Comparison of ENCODE assay signal across 25 cellular contexts in the genomic region with DNA sequence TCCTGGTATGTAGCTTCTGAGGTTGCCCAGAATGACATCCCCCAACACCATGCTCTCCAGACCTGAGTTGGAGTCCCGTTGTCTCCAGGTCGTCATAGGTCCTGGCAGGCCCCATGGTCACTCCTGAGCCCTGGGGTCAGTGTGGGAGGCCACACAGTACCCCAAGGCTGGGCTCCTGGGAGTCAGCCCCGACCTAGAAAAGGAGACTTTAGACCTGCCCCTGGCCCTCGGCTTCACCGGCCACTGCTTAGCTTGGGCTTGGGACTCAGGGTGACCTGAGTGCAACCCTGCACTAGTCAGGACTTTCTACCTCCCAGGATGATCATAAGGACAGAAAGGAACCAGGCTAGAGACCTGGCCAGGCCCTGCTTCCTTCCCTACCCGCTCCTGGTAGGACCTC.
DNase-seq lines count a peak whose midpoint lies in the region; ATAC-seq, FAIRE-seq and TF ChIP-seq lines count a peak whose summit lies in the region.
"Had no signal": no experiment of that assay in that cellular context is flagged by ENCODE, and none has a peak within 500 bp of the region (broad histone marks: within the 10 kb centered on the region; RNA-seq: fewer than 3 reads in every experiment).

No MANE protein-coding gene starts in this region.

- peaks cover 4% of the 10 kb centered on the region; the same call in 1 of the 2 replicates for H3K4me1 ChIP-seq in HepG2 (ENCODE audit: insufficient read depth, low read length)
- no peaks in the 10 kb centered on the region for H3K4me1 ChIP-seq in right lobe of liver
- H3K4me1 ChIP-seq in neuronal stem cell (ENCODE audit: control insufficient read depth in 2 of 2, insufficient read depth in 1 of 2, low read depth in 1 of 2, low read length in 2 of 2) = peaks cover 7 to 16% of the 10 kb centered on the region in 2 donors
- H3K4me1 ChIP-seq: A549 had no signal

- H3K4me2 ChIP-seq in HepG2 (ENCODE audit: low read depth, low read length) (no peak overlapping the region), neuronal stem cell (ENCODE audit: insufficient read depth, low read length, poor library complexity, severe bottlenecking) (no peak overlapping the region)
- H3K4me2 ChIP-seq: A549; BLaER1 treated with 17β-estradiol and CSF1 and Interleukin-3, amounts not matched to agents 10 nM and 100 nM had no signal

- H3K9ac ChIP-seq in HepG2 (ENCODE audit: insufficient read depth, low read depth, low read length) (no peak overlapping the region), neuronal stem cell (ENCODE audit: low read depth, low read length, poor library complexity) (no peak overlapping the region)
- H3K9ac ChIP-seq: BLaER1 treated with 17β-estradiol and CSF1 and Interleukin-3, amounts not matched to agents 10 nM and 100 nM; GM23248 had no signal

- WGBS in HepG2 (ENCODE audit: low lambda C conversion rate) = 0% methylated on average over 1 of the region's 6 CpGs
- 95% methylated on average over 3 of the region's 6 CpGs for WGBS in right lobe of liver (ENCODE audit: insufficient coverage, low coverage, low lambda C conversion rate, missing lambda C conversion rate)
- WGBS in neuronal stem cell (ENCODE audit: extremely low coverage in 2 of 2, insufficient read length in 2 of 2, insufficient replicate concordance in 1 of 2), 2 donors = no CpG with 5 or more reads among the region's 6 CpGs

- H2AK5ac ChIP-seq in neuronal stem cell (ENCODE audit: low read depth, low read length) = peak overlapping the region; percentile 8

- H2BK15ac ChIP-seq in neuronal stem cell (ENCODE audit: low read length) = peak overlapping the region; percentile 65

- H3K4ac ChIP-seq in neuronal stem cell (ENCODE audit: low read length) = no peak overlapping the region

- H3K4me3 Mint-ChIP-seq in chondrocyte (ENCODE audit: unreplicated experiment) = no peak overlapping the region
- H3K4me3 Mint-ChIP-seq in type B pancreatic cell = no peak overlapping the region
- H3K4me3 Mint-ChIP-seq in activated naive CD8-positive, alpha-beta T cell treated with anti-CD3 and anti-CD28 coated beads for 36 hours = no peak overlapping the region
- H3K4me3 Mint-ChIP-seq: CD14-positive monocyte; CD4-positive, alpha-beta T cell; CD8-positive, alpha-beta memory T cell had no signal

- H3K27me3 ChIP-seq in HepG2 (ENCODE audit: control insufficient read depth in 1 of 2, insufficient read depth in 2 of 2, low read length in 2 of 2) (peaks cover 8 to 69% of the 10 kb centered on the region in 2 experiments; a peak in 4 of 5 replicates), right lobe of liver (no peaks in the 10 kb centered on the region), neuronal stem cell (ENCODE audit: control insufficient read depth in 3 of 3, insufficient read depth in 3 of 3, low read depth in 1 of 3, low read length in 3 of 3) (peaks cover 0 to 60% (median 0%) of the 10 kb centered on the region in 3 experiments)
- H3K27me3 ChIP-seq: BE2C had no signal

- H4K91ac ChIP-seq in neuronal stem cell (ENCODE audit: low read depth, low read length, poor library complexity) = no peak overlapping the region

- CTCF ChIA-PET in HepG2 (lab: Yijun Ruan, JAX; ENCODE audit: low intra/inter-chr PET ratio, low total read pairs) = no interaction called here

- in situ Hi-C loops in HepG2 (cut with HindIII; ENCODE audit: extremely low pct_ligation_motif_present, low pct_unique_long_range_greater_than_20kb) = no loop called here

- H3K9me3 ChIP-seq in HepG2 (ENCODE audit: low read length) = no peaks in the 10 kb centered on the region
- H3K9me3 ChIP-seq in right lobe of liver = no peaks in the 10 kb centered on the region
- H3K9me3 ChIP-seq in neuronal stem cell (replicated peaks in 1 of 2; ENCODE audit: control insufficient read depth in 2 of 2, insufficient read depth in 1 of 2, low read depth in 1 of 2, low read length in 2 of 2) = no peaks in the 10 kb centered on the region
- H3K9me3 ChIP-seq: A549; BE2C; BLaER1 treated with 17β-estradiol and CSF1 and Interleukin-3, amounts not matched to agents 10 nM and 100 nM had no signal

- H3K36me3 ChIP-seq in HepG2 (replicated peaks in 1 of 2; ENCODE audit: control insufficient read depth in 1 of 2, insufficient read depth in 2 of 2, low read length in 2 of 2) (no peaks in the 10 kb centered on the region), right lobe of liver (no peaks in the 10 kb centered on the region), neuronal stem cell (replicated peaks in 1 of 2; ENCODE audit: control insufficient read depth in 2 of 2, insufficient read depth in 2 of 2, low read length in 2 of 2) (no peaks in the 10 kb centered on the region)
- H3K36me3 ChIP-seq: BE2C; BLaER1 treated with 17β-estradiol and CSF1 and Interleukin-3, amounts not matched to agents 10 nM and 100 nM had no signal

- FAIRE-seq in HepG2 (lab: Jason Lieb, UNC) = no peak
- FAIRE-seq: A549, D721Med, GM12891, H1 had no signal

- no peak for TF ChIP-seq POLR2A in HepG2 (IDR thresholded peaks at IDR 0.05; ENCODE audit: insufficient read depth in 1 of 2, low read depth in 2 of 2, low read length in 2 of 2)
- no peak for TF ChIP-seq POLR2A in right lobe of liver (IDR thresholded peaks at IDR 0.05)
- TF ChIP-seq POLR2A in GM18505 (IDR thresholded peaks at IDR 0.05; ENCODE audit: borderline replicate concordance, extremely low read depth, insufficient read depth, insufficient read length) = no peak

- peak overlapping the region; percentile 44 for H2BK5ac ChIP-seq in neuronal stem cell (ENCODE audit: low read length)

- H3K23ac ChIP-seq in neuronal stem cell (ENCODE audit: low read depth, low read length, poor library complexity) = peak overlapping the region; percentile 50

- H3K4me1 Mint-ChIP-seq in chondrocyte (ENCODE audit: low read depth) (no peaks in the 10 kb centered on the region), type B pancreatic cell (ENCODE audit: unreplicated experiment) (peaks cover 10% of the 10 kb centered on the region)
- H3K4me1 Mint-ChIP-seq in activated naive CD8-positive, alpha-beta T cell treated with anti-CD3 and anti-CD28 coated beads for 36 hours = no peaks in the 10 kb centered on the region

- POLR2A ChIA-PET in HepG2 (lab: Yijun Ruan, JAX) = no interaction called here

- ATAC-seq in HepG2 (no peak), right lobe of liver (no peak), GM18505 (IDR thresholded peaks at IDR 0.05; ENCODE audit: unreplicated experiment) (no peak)
- ATAC-seq: A549, HCT116 had no signal

- H3K36me3 Mint-ChIP-seq in chondrocyte (ENCODE audit: low read depth) (no peaks in the 10 kb centered on the region), type B pancreatic cell (no peaks in the 10 kb centered on the region)
- no peaks in the 10 kb centered on the region for H3K36me3 Mint-ChIP-seq in activated naive CD8-positive, alpha-beta T cell treated with anti-CD3 and anti-CD28 coated beads for 36 hours
- H3K36me3 Mint-ChIP-seq: CD14-positive monocyte; CD8-positive, alpha-beta memory T cell had no signal

- no peak overlapping the region for H4K8ac ChIP-seq in neuronal stem cell (ENCODE audit: low read depth, low read length)

- no peaks in the 10 kb centered on the region for H4K20me1 ChIP-seq in HepG2 (ENCODE audit: insufficient read depth, low read length)

- BruUV-seq in HepG2 (replicated peaks; lab: Mats Ljungman, UMichigan) = no TSS peak

- no peak for TF ChIP-seq RAD21 in HepG2 (CRISPR knock-in tag; IDR thresholded peaks at IDR 0.05)

- TF ChIP-seq CTCF in HepG2 (CRISPR knock-in tag; IDR thresholded peaks at IDR 0.05) (no peak), right lobe of liver (IDR thresholded peaks at IDR 0.05) (no peak), chondrocyte (IDR thresholded peaks at IDR 0.05) (no peak), type B pancreatic cell (conservative IDR thresholded peaks at IDR 0.05) (no peak)

- peak overlapping the region; percentile 56 for H2BK120ac ChIP-seq in neuronal stem cell (ENCODE audit: low read depth, low read length)

- no peak overlapping the region for H3K27ac ChIP-seq in HepG2 (ENCODE audit: extremely low read length, insufficient read depth, low read length)
- H3K27ac ChIP-seq in right lobe of liver = no peak overlapping the region
- H3K27ac ChIP-seq in neuronal stem cell (replicated peaks; ENCODE audit: low read length) = no peak overlapping the region
- H3K27ac ChIP-seq: A549; BLaER1 treated with 17β-estradiol and CSF1 and Interleukin-3, amounts not matched to agents 10 nM and 100 nM; GM23248 had no signal

- no peak overlapping the region for H3K14ac ChIP-seq in neuronal stem cell (ENCODE audit: low read length)

- DNase-seq in HepG2 (ENCODE audit: low spot score) (no peak), right lobe of liver (no peak), chondrocyte (ENCODE audit: low spot score) (peak; percentile 59), neuronal stem cell (ENCODE audit: low spot score) (no peak), type B pancreatic cell (ENCODE audit: extremely low spot score, unreplicated experiment) (no peak)
- no peak for DNase-seq in activated naive CD8-positive, alpha-beta T cell treated with anti-CD3 and anti-CD28 coated beads for 36 hours
- DNase-seq: 8988T; ACHN; AML-193; BE2C; CD4-positive, alpha-beta T cell; CD8-positive, alpha-beta memory T cell; DMS 273 treated with DMSO at 0.1 percent for 48 hours; DMS79; GF-D8; GM23248; H7 had no signal

- peak overlapping the region; percentile 24 for H3K18ac ChIP-seq in neuronal stem cell (ENCODE audit: low read length)

- no peaks in the 10 kb centered on the region for H3K79me1 ChIP-seq in neuronal stem cell (ENCODE audit: low read depth, low read length)

- H3K4me3 ChIP-seq in HepG2 (replicated peaks in 1 of 3; ENCODE audit: insufficient read depth in 1 of 3, low read depth in 2 of 3, low read length in 3 of 3) (no peak overlapping the region), right lobe of liver (no peak overlapping the region), neuronal stem cell (ENCODE audit: low read length in 2 of 2) (no peak overlapping the region)
- H3K4me3 ChIP-seq: A549; BLaER1 treated with 17β-estradiol and CSF1 and Interleukin-3, amounts not matched to agents 10 nM and 100 nM; GM23248 had no signal

- H2AFZ ChIP-seq in HepG2 (ENCODE audit: low read length) (no peak overlapping the region), neuronal stem cell (ENCODE audit: low read length) (no peak overlapping the region)
- H2AFZ ChIP-seq: GM23248 had no signal

- H3K27ac Mint-ChIP-seq in chondrocyte (ENCODE audit: unreplicated experiment) = no peak overlapping the region
- H3K27ac Mint-ChIP-seq in type B pancreatic cell = no peak overlapping the region
- no peak overlapping the region for H3K27ac Mint-ChIP-seq in activated naive CD8-positive, alpha-beta T cell treated with anti-CD3 and anti-CD28 coated beads for 36 hours
- H3K27ac Mint-ChIP-seq: CD14-positive monocyte; CD4-positive, alpha-beta T cell; CD8-positive, alpha-beta memory T cell had no signal

- intact Hi-C loops in HepG2 (cut with micrococcal nuclease; ENCODE audit: unreplicated experiment) (no loop called here), right lobe of liver (cut with DNase I) (no loop called here)

- H2BK12ac ChIP-seq in neuronal stem cell (ENCODE audit: low read length) = no peak overlapping the region

- no peaks in the 10 kb centered on the region for H3K79me2 ChIP-seq in HepG2 (ENCODE audit: insufficient read depth, low read length)

- peaks cover 5% of the 10 kb centered on the region for H3K27me3 Mint-ChIP-seq in chondrocyte (ENCODE audit: low read depth)
- H3K27me3 Mint-ChIP-seq in type B pancreatic cell = no peaks in the 10 kb centered on the region
- H3K27me3 Mint-ChIP-seq in activated naive CD8-positive, alpha-beta T cell treated with anti-CD3 and anti-CD28 coated beads for 36 hours = peaks cover 15% of the 10 kb centered on the region
- H3K27me3 Mint-ChIP-seq: CD4-positive, alpha-beta T cell; CD8-positive, alpha-beta memory T cell had no signal

- H3K9me3 Mint-ChIP-seq in chondrocyte (ENCODE audit: low read depth) (no peaks in the 10 kb centered on the region), type B pancreatic cell (no peaks in the 10 kb centered on the region)
- H3K9me3 Mint-ChIP-seq in activated naive CD8-positive, alpha-beta T cell treated with anti-CD3 and anti-CD28 coated beads for 36 hours = no peaks in the 10 kb centered on the region
- H3K9me3 Mint-ChIP-seq: CD4-positive, alpha-beta T cell; CD8-positive, alpha-beta memory T cell had no signal

- no peak for TF ChIP-seq EP300 in HepG2 (IDR thresholded peaks at IDR 0.05; ENCODE audit: low read depth in 2 of 2, low read length in 2 of 2)
- TF ChIP-seq EP300 in HepG2 (CRISPR knock-in tag; IDR thresholded peaks at IDR 0.05; ENCODE audit: borderline replicate concordance) = no peak
